ENCODE assay signal across 15 cellular contexts in genomic region chr11:109342261-109342660, GRCh38.
DNase-seq lines count a peak whose midpoint lies in the region; TF ChIP-seq lines count a peak whose summit lies in the region.
"Had no signal": no experiment of that assay in that cellular context is flagged by ENCODE, and none has a peak within 500 bp of the region (broad histone marks: within the 10 kb centered on the region; RNA-seq: fewer than 3 reads in every experiment).

No MANE protein-coding gene starts in this region.

- no peaks in the 10 kb centered on the region for H3K9me3 Mint-ChIP-seq in endothelial cell (ENCODE audit: unreplicated experiment)
- peaks cover 3% of the 10 kb centered on the region for H3K9me3 Mint-ChIP-seq in neural progenitor cell
- no peaks in the 10 kb centered on the region for H3K9me3 Mint-ChIP-seq in activated T-helper 1 cell treated with anti-CD3 and anti-CD28 coated beads, Interleukin-12 subunit alpha, Interleukin-12 subunit beta, Interleukin-2, Interleukin-4 antibody, amounts not matched to agents 30 ng/mL and 10 ng/mL and 1 ng/mL, durations not matched to agents 14 hours and 24 hours and 36 hours

- peak overlapping the region; percentile 49 for H3K27ac ChIP-seq in WERI-Rb-1
- no peak overlapping the region for H3K27ac ChIP-seq in neural progenitor cell
- H3K27ac ChIP-seq in osteoblast (ENCODE audit: low read depth, low read length), result no peak overlapping the region

- H3K4me3 Mint-ChIP-seq in endothelial cell (ENCODE audit: unreplicated experiment), result no peak overlapping the region
- H3K4me3 Mint-ChIP-seq in neural progenitor cell, result no peak overlapping the region
- H3K4me3 Mint-ChIP-seq in activated T-helper 1 cell treated with anti-CD3 and anti-CD28 coated beads, Interleukin-12 subunit alpha, Interleukin-12 subunit beta, Interleukin-2, Interleukin-4 antibody, amounts not matched to agents 30 ng/mL and 10 ng/mL and 1 ng/mL, durations not matched to agents 14 hours and 24 hours and 36 hours, result no peak overlapping the region
- H3K4me3 Mint-ChIP-seq: CD4-positive, alpha-beta memory T cell had no signal

- H3K9ac ChIP-seq in neural progenitor cell, result no peak overlapping the region

- H3K27me3 ChIP-seq in WERI-Rb-1 (ENCODE audit: insufficient read depth, low read depth, severe bottlenecking) (no peaks in the 10 kb centered on the region), neural progenitor cell (no peaks in the 10 kb centered on the region), osteoblast (ENCODE audit: insufficient read depth, low read length) (no peaks in the 10 kb centered on the region)

- H3K9me3 ChIP-seq in WERI-Rb-1 (ENCODE audit: severe bottlenecking) (peaks cover 5% of the 10 kb centered on the region), neural progenitor cell (ENCODE audit: low read depth) (no peaks in the 10 kb centered on the region), osteoblast (ENCODE audit: low read depth, low read length) (peaks cover 1% of the 10 kb centered on the region)

- H3K79me2 ChIP-seq in neural progenitor cell (ENCODE audit: low read depth), result no peaks in the 10 kb centered on the region
- H3K79me2 ChIP-seq in osteoblast (ENCODE audit: insufficient read depth, low read length), result no peaks in the 10 kb centered on the region

- no peak for TF ChIP-seq CTCF in WERI-Rb-1 (IDR thresholded peaks at IDR 0.05; ENCODE audit: low read depth, low read length)
- TF ChIP-seq CTCF in endothelial cell (IDR thresholded peaks at IDR 0.05; ENCODE audit: unreplicated experiment), result no peak
- TF ChIP-seq CTCF in neural progenitor cell (IDR thresholded peaks at IDR 0.05), result no peak
- TF ChIP-seq CTCF in osteoblast (IDR thresholded peaks at IDR 0.05; ENCODE audit: extremely low read depth, low read depth, low read length), result no peak

- H3K4me1 Mint-ChIP-seq in endothelial cell (ENCODE audit: unreplicated experiment) (peaks cover 31% of the 10 kb centered on the region), neural progenitor cell (no peaks in the 10 kb centered on the region)
- no peaks in the 10 kb centered on the region for H3K4me1 Mint-ChIP-seq in activated T-helper 1 cell treated with anti-CD3 and anti-CD28 coated beads, Interleukin-12 subunit alpha, Interleukin-12 subunit beta, Interleukin-2, Interleukin-4 antibody, amounts not matched to agents 30 ng/mL and 10 ng/mL and 1 ng/mL, durations not matched to agents 14 hours and 24 hours and 36 hours (ENCODE audit: low read depth)
- H3K4me1 Mint-ChIP-seq: CD4-positive, alpha-beta memory T cell had no signal

- H2AFZ ChIP-seq in neural progenitor cell (replicated peaks), result peak overlapping the region; percentile 2
- H2AFZ ChIP-seq in osteoblast (ENCODE audit: low read length), result no peak overlapping the region

- H3K36me3 Mint-ChIP-seq in endothelial cell (ENCODE audit: low read depth, unreplicated experiment), result peaks cover 3% of the 10 kb centered on the region
- no peaks in the 10 kb centered on the region for H3K36me3 Mint-ChIP-seq in neural progenitor cell
- no peaks in the 10 kb centered on the region for H3K36me3 Mint-ChIP-seq in activated T-helper 1 cell treated with anti-CD3 and anti-CD28 coated beads, Interleukin-12 subunit alpha, Interleukin-12 subunit beta, Interleukin-2, Interleukin-4 antibody, amounts not matched to agents 30 ng/mL and 10 ng/mL and 1 ng/mL, durations not matched to agents 14 hours and 24 hours and 36 hours (ENCODE audit: low read depth)
- H3K36me3 Mint-ChIP-seq: CD4-positive, alpha-beta memory T cell had no signal

- H3K4me1 ChIP-seq in neural progenitor cell (no peaks in the 10 kb centered on the region), osteoblast (ENCODE audit: insufficient read depth, low read length) (no peaks in the 10 kb centered on the region)

- H3K27ac Mint-ChIP-seq in endothelial cell (ENCODE audit: unreplicated experiment), result peak overlapping the region; percentile 22
- no peak overlapping the region for H3K27ac Mint-ChIP-seq in neural progenitor cell
- H3K27ac Mint-ChIP-seq in activated T-helper 1 cell treated with anti-CD3 and anti-CD28 coated beads, Interleukin-12 subunit alpha, Interleukin-12 subunit beta, Interleukin-2, Interleukin-4 antibody, amounts not matched to agents 30 ng/mL and 10 ng/mL and 1 ng/mL, durations not matched to agents 14 hours and 24 hours and 36 hours, result no peak overlapping the region
- H3K27ac Mint-ChIP-seq: CD4-positive, alpha-beta memory T cell had no signal

- H3K4me2 ChIP-seq in neural progenitor cell (no peak overlapping the region), osteoblast (ENCODE audit: insufficient read depth, low read length) (no peak overlapping the region)

- no peak overlapping the region for H3K4me3 ChIP-seq in WERI-Rb-1 (ENCODE audit: low read depth, low read length)
- H3K4me3 ChIP-seq in neural progenitor cell, result no peak overlapping the region
- no peak overlapping the region for H3K4me3 ChIP-seq in osteoblast (ENCODE audit: insufficient read depth, low read length)

- H3F3A ChIP-seq in neural progenitor cell (ENCODE audit: low read depth), result no peaks in the 10 kb centered on the region

- peak; percentile 35 for DNase-seq in WERI-Rb-1
- DNase-seq in endothelial cell (ENCODE audit: low spot score), result no peak
- no peak for DNase-seq in neural progenitor cell (ENCODE audit: low spot score)
- no peak for DNase-seq in activated T-helper 1 cell treated with anti-CD3 and anti-CD28 coated beads, Interleukin-12 subunit alpha, Interleukin-12 subunit beta, Interleukin-2, Interleukin-4 antibody, amounts not matched to agents 30 ng/mL and 10 ng/mL and 1 ng/mL, durations not matched to agents 14 hours and 24 hours and 36 hours (ENCODE audit: low spot score)
- DNase-seq in anterior cingulate cortex (lab: John Stamatoyannopoulos, UW), result no peak
- DNase-seq in osteoblast (ENCODE audit: insufficient read length, low spot score, missing footprints), result no peak
- DNase-seq: C1 segment of cervical spinal cord; Calu3; CD4-positive, alpha-beta memory T cell; COR-L47; DMS53; DMS79 treated with DMSO at 0.1 percent for 48 hours; GF-D8; H7; HCEC 1CT had no signal

- H3K27me3 Mint-ChIP-seq in endothelial cell (ENCODE audit: unreplicated experiment) (no peaks in the 10 kb centered on the region), neural progenitor cell (ENCODE audit: insufficient read depth, low read depth) (no peaks in the 10 kb centered on the region)
- peaks cover 2% of the 10 kb centered on the region for H3K27me3 Mint-ChIP-seq in activated T-helper 1 cell treated with anti-CD3 and anti-CD28 coated beads, Interleukin-12 subunit alpha, Interleukin-12 subunit beta, Interleukin-2, Interleukin-4 antibody, amounts not matched to agents 30 ng/mL and 10 ng/mL and 1 ng/mL, durations not matched to agents 14 hours and 24 hours and 36 hours (ENCODE audit: insufficient read depth)
- H3K27me3 Mint-ChIP-seq: CD4-positive, alpha-beta memory T cell had no signal

- H4K20me1 ChIP-seq in neural progenitor cell (ENCODE audit: low read depth), result no peaks in the 10 kb centered on the region
- no peaks in the 10 kb centered on the region for H4K20me1 ChIP-seq in osteoblast (ENCODE audit: insufficient read depth, low read length)

- intact Hi-C loops in activated T-helper 1 cell treated with anti-CD3 and anti-CD28 coated beads, Interleukin-12 subunit alpha, Interleukin-12 subunit beta, Interleukin-2, Interleukin-4 antibody, amounts not matched to agents 30 ng/mL and 10 ng/mL and 1 ng/mL, durations not matched to agents 14 hours and 24 hours and 36 hours (cut with micrococcal nuclease), result no loop called here

- no peaks in the 10 kb centered on the region for H3K36me3 ChIP-seq in WERI-Rb-1
- no peaks in the 10 kb centered on the region for H3K36me3 ChIP-seq in neural progenitor cell
- H3K36me3 ChIP-seq in osteoblast (ENCODE audit: insufficient read depth, low read length), result no peaks in the 10 kb centered on the region
